ENCODE assay signal across 1 cellular context in the genomic region with DNA sequence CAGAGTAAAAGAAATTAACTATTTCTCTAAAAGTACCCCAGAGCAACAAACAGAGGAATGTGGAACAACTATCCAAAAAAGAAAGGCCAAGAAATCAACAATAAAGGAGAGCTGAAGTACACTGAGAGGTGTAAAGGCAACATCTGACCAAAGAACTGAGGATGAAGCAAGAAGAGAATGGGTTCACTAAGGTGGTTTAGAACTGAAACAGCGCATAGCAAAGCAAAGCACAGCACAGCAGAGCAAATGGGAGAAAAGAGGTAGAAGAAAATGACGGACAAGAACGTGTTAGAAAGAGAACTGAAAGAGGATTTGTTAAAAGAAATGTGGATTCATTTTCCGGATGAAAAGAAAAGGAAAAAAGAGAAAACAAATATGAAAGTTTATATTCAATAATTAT.
TF ChIP-seq lines count a peak whose summit lies in the region.

No MANE protein-coding gene starts in this region.

TF ChIP-seq in K562, 482 proteins besides CTCF, POLR2A, EP300 and RAD21:
- TF ChIP-seq, protein P1, sequence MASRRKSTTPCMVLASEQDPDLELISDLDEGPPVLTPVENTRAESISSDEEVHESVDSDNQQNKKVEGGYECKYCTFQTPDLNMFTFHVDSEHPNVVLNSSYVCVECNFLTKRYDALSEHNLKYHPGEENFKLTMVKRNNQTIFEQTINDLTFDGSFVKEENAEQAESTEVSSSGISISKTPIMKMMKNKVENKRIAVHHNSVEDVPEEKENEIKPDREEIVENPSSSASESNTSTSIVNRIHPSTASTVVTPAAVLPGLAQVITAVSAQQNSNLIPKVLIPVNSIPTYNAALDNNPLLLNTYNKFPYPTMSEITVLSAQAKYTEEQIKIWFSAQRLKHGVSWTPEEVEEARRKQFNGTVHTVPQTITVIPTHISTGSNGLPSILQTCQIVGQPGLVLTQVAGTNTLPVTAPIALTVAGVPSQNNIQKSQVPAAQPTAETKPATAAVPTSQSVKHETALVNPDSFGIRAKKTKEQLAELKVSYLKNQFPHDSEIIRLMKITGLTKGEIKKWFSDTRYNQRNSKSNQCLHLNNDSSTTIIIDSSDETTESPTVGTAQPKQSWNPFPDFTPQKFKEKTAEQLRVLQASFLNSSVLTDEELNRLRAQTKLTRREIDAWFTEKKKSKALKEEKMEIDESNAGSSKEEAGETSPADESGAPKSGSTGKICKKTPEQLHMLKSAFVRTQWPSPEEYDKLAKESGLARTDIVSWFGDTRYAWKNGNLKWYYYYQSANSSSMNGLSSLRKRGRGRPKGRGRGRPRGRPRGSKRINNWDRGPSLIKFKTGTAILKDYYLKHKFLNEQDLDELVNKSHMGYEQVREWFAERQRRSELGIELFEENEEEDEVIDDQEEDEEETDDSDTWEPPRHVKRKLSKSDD (conservative IDR thresholded peaks at IDR 0.05; ENCODE audit: low read length) = no peak
- TF ChIP-seq, protein P2, sequence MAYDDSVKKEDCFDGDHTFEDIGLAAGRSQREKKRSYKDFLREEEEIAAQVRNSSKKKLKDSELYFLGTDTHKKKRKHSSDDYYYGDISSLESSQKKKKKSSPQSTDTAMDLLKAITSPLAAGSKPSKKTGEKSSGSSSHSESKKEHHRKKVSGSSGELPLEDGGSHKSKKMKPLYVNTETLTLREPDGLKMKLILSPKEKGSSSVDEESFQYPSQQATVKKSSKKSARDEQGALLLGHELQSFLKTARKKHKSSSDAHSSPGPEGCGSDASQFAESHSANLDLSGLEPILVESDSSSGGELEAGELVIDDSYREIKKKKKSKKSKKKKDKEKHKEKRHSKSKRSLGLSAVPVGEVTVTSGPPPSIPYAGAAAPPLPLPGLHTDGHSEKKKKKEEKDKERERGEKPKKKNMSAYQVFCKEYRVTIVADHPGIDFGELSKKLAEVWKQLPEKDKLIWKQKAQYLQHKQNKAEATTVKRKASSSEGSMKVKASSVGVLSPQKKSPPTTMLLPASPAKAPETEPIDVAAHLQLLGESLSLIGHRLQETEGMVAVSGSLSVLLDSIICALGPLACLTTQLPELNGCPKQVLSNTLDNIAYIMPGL (CRISPR knock-in tag; IDR thresholded peaks at IDR 0.05) = no peak
- TF ChIP-seq DNMT1 (IDR thresholded peaks at IDR 0.05) (no peak), NCOA2 (IDR thresholded peaks at IDR 0.05; ENCODE audit: partially characterized antibody in 2 of 2) (no peak), RBM25 (IDR thresholded peaks at IDR 0.05; ENCODE audit: low read depth, low read length, severe bottlenecking) (no peak), CBFA2T3 (IDR thresholded peaks at IDR 0.05) (no peak), ZNF316 (IDR thresholded peaks at IDR 0.05) (no peak), ZNF253 (CRISPR knock-in tag; conservative IDR thresholded peaks at IDR 0.05) (no peak), NFYB (IDR thresholded peaks at IDR 0.05; ENCODE audit: extremely low read depth, insufficient read length) (no peak), ZNF184 (CRISPR knock-in tag; IDR thresholded peaks at IDR 0.05) (no peak), EGR1 (conservative IDR thresholded peaks at IDR 0.05) (no peak), NR2F6 (CRISPR knock-in tag; IDR thresholded peaks at IDR 0.05) (no peak), BRD9 (IDR thresholded peaks at IDR 0.05; ENCODE audit: low read depth, partially characterized antibody) (no peak), MAFG (tag; conservative IDR thresholded peaks at IDR 0.05) (no peak)
- TF ChIP-seq, protein P3, sequence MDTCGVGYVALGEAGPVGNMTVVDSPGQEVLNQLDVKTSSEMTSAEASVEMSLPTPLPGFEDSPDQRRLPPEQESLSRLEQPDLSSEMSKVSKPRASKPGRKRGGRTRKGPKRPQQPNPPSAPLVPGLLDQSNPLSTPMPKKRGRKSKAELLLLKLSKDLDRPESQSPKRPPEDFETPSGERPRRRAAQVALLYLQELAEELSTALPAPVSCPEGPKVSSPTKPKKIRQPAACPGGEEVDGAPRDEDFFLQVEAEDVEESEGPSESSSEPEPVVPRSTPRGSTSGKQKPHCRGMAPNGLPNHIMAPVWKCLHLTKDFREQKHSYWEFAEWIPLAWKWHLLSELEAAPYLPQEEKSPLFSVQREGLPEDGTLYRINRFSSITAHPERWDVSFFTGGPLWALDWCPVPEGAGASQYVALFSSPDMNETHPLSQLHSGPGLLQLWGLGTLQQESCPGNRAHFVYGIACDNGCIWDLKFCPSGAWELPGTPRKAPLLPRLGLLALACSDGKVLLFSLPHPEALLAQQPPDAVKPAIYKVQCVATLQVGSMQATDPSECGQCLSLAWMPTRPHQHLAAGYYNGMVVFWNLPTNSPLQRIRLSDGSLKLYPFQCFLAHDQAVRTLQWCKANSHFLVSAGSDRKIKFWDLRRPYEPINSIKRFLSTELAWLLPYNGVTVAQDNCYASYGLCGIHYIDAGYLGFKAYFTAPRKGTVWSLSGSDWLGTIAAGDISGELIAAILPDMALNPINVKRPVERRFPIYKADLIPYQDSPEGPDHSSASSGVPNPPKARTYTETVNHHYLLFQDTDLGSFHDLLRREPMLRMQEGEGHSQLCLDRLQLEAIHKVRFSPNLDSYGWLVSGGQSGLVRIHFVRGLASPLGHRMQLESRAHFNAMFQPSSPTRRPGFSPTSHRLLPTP (IDR thresholded peaks at IDR 0.05; ENCODE audit: borderline replicate concordance, extremely low read depth, insufficient read length) = no peak
- TF ChIP-seq, protein P4, sequence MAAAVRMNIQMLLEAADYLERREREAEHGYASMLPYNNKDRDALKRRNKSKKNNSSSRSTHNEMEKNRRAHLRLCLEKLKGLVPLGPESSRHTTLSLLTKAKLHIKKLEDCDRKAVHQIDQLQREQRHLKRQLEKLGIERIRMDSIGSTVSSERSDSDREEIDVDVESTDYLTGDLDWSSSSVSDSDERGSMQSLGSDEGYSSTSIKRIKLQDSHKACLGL (CRISPR knock-in tag; IDR thresholded peaks at IDR 0.05; ENCODE audit: borderline replicate concordance, poor library complexity, severe bottlenecking) = no peak
- TF ChIP-seq, protein P5, sequence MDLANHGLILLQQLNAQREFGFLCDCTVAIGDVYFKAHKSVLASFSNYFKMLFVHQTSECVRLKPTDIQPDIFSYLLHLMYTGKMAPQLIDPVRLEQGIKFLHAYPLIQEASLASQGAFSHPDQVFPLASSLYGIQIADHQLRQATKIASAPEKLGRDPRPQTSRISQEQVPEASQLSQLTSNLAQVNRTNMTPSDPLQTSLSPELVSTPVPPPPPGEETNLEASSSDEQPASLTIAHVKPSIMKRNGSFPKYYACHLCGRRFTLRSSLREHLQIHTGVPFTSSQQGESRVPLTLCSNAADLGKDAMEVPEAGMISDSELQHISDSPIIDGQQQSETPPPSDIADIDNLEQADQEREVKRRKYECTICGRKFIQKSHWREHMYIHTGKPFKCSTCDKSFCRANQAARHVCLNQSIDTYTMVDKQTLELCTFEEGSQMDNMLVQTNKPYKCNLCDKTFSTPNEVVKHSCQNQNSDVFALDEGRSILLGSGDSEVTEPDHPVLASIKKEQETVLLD (IDR thresholded peaks at IDR 0.05) = no peak
- TF ChIP-seq, protein P6, sequence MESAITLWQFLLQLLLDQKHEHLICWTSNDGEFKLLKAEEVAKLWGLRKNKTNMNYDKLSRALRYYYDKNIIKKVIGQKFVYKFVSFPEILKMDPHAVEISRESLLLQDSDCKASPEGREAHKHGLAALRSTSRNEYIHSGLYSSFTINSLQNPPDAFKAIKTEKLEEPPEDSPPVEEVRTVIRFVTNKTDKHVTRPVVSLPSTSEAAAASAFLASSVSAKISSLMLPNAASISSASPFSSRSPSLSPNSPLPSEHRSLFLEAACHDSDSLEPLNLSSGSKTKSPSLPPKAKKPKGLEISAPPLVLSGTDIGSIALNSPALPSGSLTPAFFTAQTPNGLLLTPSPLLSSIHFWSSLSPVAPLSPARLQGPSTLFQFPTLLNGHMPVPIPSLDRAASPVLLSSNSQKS (CRISPR knock-in tag; IDR thresholded peaks at IDR 0.05) = no peak
TF ChIP-seq in K562: peak in this region for 0.
